8 cellular contexts compared by ENCODE assay signal in the genomic region with DNA sequence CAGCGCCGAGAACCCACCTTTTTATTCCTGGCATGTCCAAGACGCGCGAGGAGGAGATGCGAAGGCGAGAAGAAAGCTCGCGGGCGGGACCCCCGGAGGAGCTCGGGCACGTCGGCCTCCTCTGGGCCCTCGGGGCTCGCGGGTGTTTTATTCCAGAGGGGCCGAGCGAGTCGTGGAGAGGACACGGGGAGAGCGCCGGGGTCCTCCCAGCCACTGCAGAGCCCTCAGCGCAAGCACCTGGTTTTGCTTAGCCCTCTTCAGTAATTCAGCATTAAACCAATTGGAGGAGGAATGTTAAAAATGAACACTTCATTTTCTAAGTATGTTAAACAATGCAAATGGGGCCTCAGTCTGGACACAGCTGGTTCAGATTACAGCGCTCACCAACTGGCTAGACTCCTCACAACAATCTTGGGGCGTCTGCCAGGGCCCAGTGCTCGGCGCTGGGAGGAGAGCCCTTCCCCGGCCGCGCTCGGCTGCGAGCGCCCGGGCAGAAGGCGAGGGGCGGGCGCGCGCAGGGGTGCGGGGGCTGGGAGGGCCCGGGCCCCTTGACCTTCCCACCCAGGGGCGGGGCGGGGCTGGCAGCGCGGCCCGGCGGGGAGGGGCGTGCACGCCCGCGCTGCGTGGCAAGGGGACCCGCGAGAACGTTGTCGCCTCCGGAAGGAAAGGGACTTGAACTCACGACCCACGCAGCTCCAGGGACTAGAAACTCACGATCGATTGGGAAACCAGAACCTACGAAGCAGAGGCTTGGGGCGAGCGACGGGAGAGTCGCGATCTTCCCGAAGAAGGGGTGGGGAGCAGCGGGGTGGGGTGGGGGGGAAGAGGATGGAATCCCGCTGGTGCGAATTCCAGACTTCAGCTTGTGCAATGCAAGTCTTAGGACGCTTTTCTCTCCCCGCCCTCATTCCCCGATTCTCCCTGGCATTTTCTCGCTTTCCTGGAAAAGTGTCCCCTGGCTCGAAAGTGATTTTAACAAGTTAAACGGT. TPM values are rescaled to one million over a fixed set of nuclear protein-coding genes. Genes with fewer than 3 reads are reported as not detected.
DNase-seq lines count a peak whose midpoint lies in the region; ATAC-seq and TF ChIP-seq lines count a peak whose summit lies in the region.

A gene with protein sequence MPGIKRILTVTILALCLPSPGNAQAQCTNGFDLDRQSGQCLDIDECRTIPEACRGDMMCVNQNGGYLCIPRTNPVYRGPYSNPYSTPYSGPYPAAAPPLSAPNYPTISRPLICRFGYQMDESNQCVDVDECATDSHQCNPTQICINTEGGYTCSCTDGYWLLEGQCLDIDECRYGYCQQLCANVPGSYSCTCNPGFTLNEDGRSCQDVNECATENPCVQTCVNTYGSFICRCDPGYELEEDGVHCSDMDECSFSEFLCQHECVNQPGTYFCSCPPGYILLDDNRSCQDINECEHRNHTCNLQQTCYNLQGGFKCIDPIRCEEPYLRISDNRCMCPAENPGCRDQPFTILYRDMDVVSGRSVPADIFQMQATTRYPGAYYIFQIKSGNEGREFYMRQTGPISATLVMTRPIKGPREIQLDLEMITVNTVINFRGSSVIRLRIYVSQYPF (minus strand): TSS at position 499 of the 989 bp plus-strand sequence. CDS start 465 bp downstream, at position 34.

- H3K79me2 ChIP-seq in OCI-LY7 (ENCODE audit: insufficient read depth, low read depth, low read length) = no peaks in the 10 kb centered on the region

- no peak for TF ChIP-seq CTCF in WERI-Rb-1 (IDR thresholded peaks at IDR 0.05; ENCODE audit: low read depth, low read length)
- TF ChIP-seq CTCF in choroid plexus epithelial cell (conservative IDR thresholded peaks at IDR 0.05; ENCODE audit: low read depth, low read length) = no peak
- TF ChIP-seq CTCF in OCI-LY7 (conservative IDR thresholded peaks at IDR 0.05; ENCODE audit: low read length) = no peak

- no peaks in the 10 kb centered on the region for H4K20me1 ChIP-seq in OCI-LY7 (ENCODE audit: insufficient read depth, low read length)

- no TSS peak for BruUV-seq in OCI-LY7 (replicated peaks; lab: Mats Ljungman, UMichigan)

- H3K27ac ChIP-seq in WERI-Rb-1 (no peak within 1 kb of the TSS), OCI-LY7 (ENCODE audit: low read depth, low read length, poor library complexity, severe bottlenecking) (no peak within 1 kb of the TSS)

- H3K4me3 ChIP-seq in WERI-Rb-1 (ENCODE audit: low read depth, low read length) (peak within 1 kb of the TSS; percentile 52), choroid plexus epithelial cell (ENCODE audit: low read depth, low read length) (peak within 1 kb of the TSS; percentile 70), OCI-LY7 (ENCODE audit: low read depth, low read length, poor library complexity, severe bottlenecking) (no peak within 1 kb of the TSS)

- ATAC-seq in GM18517 (IDR thresholded peaks at IDR 0.05; ENCODE audit: unreplicated experiment) (no peak), GM21526 (IDR thresholded peaks at IDR 0.05; ENCODE audit: low FRiP score, unreplicated experiment) (no peak)

- H3K36me3 ChIP-seq in WERI-Rb-1 (no peaks in the 10 kb centered on the region), OCI-LY7 (ENCODE audit: insufficient read depth, low read length) (no peaks in the 10 kb centered on the region)

- POLR2A ChIA-PET in HEK293T (lab: Yijun Ruan, JAX) = interaction anchor here (1.3 kb wide), 1 partner anchor 16 kb away, joined by 3 read pairs; no protein-coding TSS in a partner anchor
- POLR2A ChIA-PET in OCI-LY7 (lab: Charles Lee) = no interaction called here

- H3K9me2 ChIP-seq in OCI-LY7 (ENCODE audit: insufficient read depth, low read length) = no peaks in the 10 kb centered on the region

- intact Hi-C loops in OCI-LY7 (cut with micrococcal nuclease; ENCODE audit: unreplicated experiment) = no loop called here

- H3K4me2 ChIP-seq in OCI-LY7 (ENCODE audit: low read length) = no peak within 1 kb of the TSS

- H3K4me1 ChIP-seq in OCI-LY7 (ENCODE audit: insufficient read depth, low read length, poor library complexity, severe bottlenecking) = no peaks in the 10 kb centered on the region

- H3K9me3 ChIP-seq in WERI-Rb-1 (ENCODE audit: severe bottlenecking) = no peaks in the 10 kb centered on the region
- no peaks in the 10 kb centered on the region for H3K9me3 ChIP-seq in OCI-LY7 (ENCODE audit: low read length)

- CTCF ChIA-PET in HEK293T (lab: Yijun Ruan, JAX) (no interaction called here), OCI-LY7 (lab: Charles Lee; ENCODE audit: unreplicated experiment) (no interaction called here)

- H3K27me3 ChIP-seq in WERI-Rb-1 (ENCODE audit: insufficient read depth, low read depth, severe bottlenecking) = no peaks in the 10 kb centered on the region

- H2AFZ ChIP-seq in OCI-LY7 (ENCODE audit: low read length) = no peak within 1 kb of the TSS

- DNase-seq in HEK293T (ENCODE audit: extremely low spot score) = peak; percentile 41
- DNase-seq in WERI-Rb-1 = peak; percentile 22
- peak; percentile 88 for DNase-seq in choroid plexus epithelial cell (ENCODE audit: low read depth)
- DNase-seq in kidney tubule cell (ENCODE audit: low spot score) = peak; percentile 25
- peak; percentile 11 for DNase-seq in stimulated activated CD4-positive, alpha-beta T cell treated with anti-CD3 and anti-CD28 coated beads, Interleukin-1b, Interleukin-23, amount 100 ng/mL, for 48 hours
- no peak for DNase-seq in OCI-LY7 (ENCODE audit: low spot score)

TF ChIP-seq in HEK293T, 16 proteins besides CTCF, POLR2A, EP300 and RAD21:
- TF ChIP-seq TARDBP (IDR thresholded peaks at IDR 0.05) = no peak
- peak; percentile 6; the same call in 1 of the 2 replicates for TF ChIP-seq L3MBTL2 (conservative IDR thresholded peaks at IDR 0.05)
- TF ChIP-seq FOXK2 (IDR thresholded peaks at IDR 0.05) = no peak
- no peak for TF ChIP-seq CTBP1 (IDR thresholded peaks at IDR 0.05; ENCODE audit: borderline replicate concordance)
- TF ChIP-seq ELF4 (IDR thresholded peaks at IDR 0.05) = no peak
- TF ChIP-seq SUZ12 (IDR thresholded peaks at IDR 0.05) = no peak
- no peak for TF ChIP-seq ARNT (IDR thresholded peaks at IDR 0.05)

RNA-seq across cellular contexts. Expression of the gene that starts here (rescaled TPM):
- total RNA-seq in OCI-LY7 (2014; rRNA removed; shearing (Covaris generic)) = 1.1 and 2.3 TPM in 2 replicates
- 0.74 and 0.91 TPM in 2 replicates for total RNA-seq in OCI-LY7 (2022)
